Comparison of ENCODE assay signal across 28 cellular contexts in the genomic region with DNA sequence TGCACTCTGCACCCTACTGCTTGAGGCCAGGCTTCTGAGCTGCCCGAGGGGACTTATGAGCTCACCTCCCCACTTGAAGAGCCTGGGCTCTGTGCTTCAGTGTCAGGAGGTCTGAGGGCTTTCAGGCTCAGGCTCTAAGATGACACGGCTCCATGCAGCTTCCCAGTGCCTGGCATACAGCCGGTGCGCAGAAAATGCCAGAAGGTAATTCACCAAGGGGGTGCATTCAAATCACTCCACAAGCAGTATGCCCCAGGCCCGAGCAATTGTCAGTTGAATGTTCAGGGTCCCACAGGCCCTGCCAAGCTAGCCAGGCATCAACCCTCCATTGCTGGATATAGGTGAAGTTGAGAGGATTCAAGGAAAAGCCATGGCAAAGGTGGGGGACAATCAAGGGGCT. TPM values are rescaled to one million over a fixed set of nuclear protein-coding genes. Genes with fewer than 3 reads are reported as not detected.
DNase-seq lines count a peak whose midpoint lies in the region; ATAC-seq, FAIRE-seq and TF ChIP-seq lines count a peak whose summit lies in the region.
"Had no signal": no experiment of that assay in that cellular context is flagged by ENCODE, and none has a peak within 500 bp of the region (broad histone marks: within the 10 kb centered on the region; RNA-seq: fewer than 3 reads in every experiment).

No MANE protein-coding gene starts in this region.

- TF ChIP-seq EP300 in upper lobe of left lung (IDR thresholded peaks at IDR 0.05): no peak

- H3K14ac ChIP-seq in neuronal stem cell (ENCODE audit: low read length): no peak overlapping the region

- no peak overlapping the region for H2AK5ac ChIP-seq in neuronal stem cell (ENCODE audit: low read depth, low read length)

- ATAC-seq in RWPE2 (ENCODE audit: low read depth): no peak
- no peak for ATAC-seq in stimulated activated effector memory CD8-positive, alpha-beta T cell treated with anti-CD3 and anti-CD28 coated beads, Interleukin-12 subunit alpha, Interleukin-12 subunit beta, amount 100 ng/mL, for 72 hours
- ATAC-seq in upper lobe of left lung (ENCODE audit: low FRiP score in 2 of 2): no peak
- ATAC-seq: A549 had no signal

- no peak for TF ChIP-seq POLR2A in upper lobe of left lung (IDR thresholded peaks at IDR 0.05)

- H3K23ac ChIP-seq in neuronal stem cell (ENCODE audit: low read depth, low read length, poor library complexity): no peak overlapping the region

- H3K9me3 ChIP-seq in RWPE2 (ENCODE audit: severe bottlenecking) (no peaks in the 10 kb centered on the region), neuronal stem cell (replicated peaks in 1 of 2; ENCODE audit: control insufficient read depth in 2 of 2, insufficient read depth in 1 of 2, low read depth in 1 of 2, low read length in 2 of 2) (peaks cover 0 to 4% of the 10 kb centered on the region in 2 donors), upper lobe of left lung (no peaks in the 10 kb centered on the region)
- H3K9me3 ChIP-seq: A549, BE2C, HAP-1 had no signal

- peak overlapping the region; percentile 40 for H4K91ac ChIP-seq in neuronal stem cell (ENCODE audit: low read depth, low read length, poor library complexity)

- H3K4me1 ChIP-seq in RWPE2 (ENCODE audit: insufficient read depth, poor library complexity, severe bottlenecking) (peaks cover 47% of the 10 kb centered on the region), neuronal stem cell (ENCODE audit: control insufficient read depth in 2 of 2, insufficient read depth in 1 of 2, low read depth in 1 of 2, low read length in 2 of 2) (peaks cover 5 to 7% of the 10 kb centered on the region in 2 donors), upper lobe of left lung (no peaks in the 10 kb centered on the region)
- H3K4me1 ChIP-seq: A549; BE2C; BLaER1 treated with 17β-estradiol and CSF1 and Interleukin-3, amounts not matched to agents 10 nM and 100 nM; HAP-1 had no signal

- H3K18ac ChIP-seq in neuronal stem cell (ENCODE audit: low read length): peak overlapping the region; percentile 6

- H3K4me3 Mint-ChIP-seq in stimulated activated effector memory CD8-positive, alpha-beta T cell treated with anti-CD3 and anti-CD28 coated beads, Interleukin-12 subunit alpha, Interleukin-12 subunit beta, amount 100 ng/mL, for 72 hours: no peak overlapping the region
- H3K4me3 Mint-ChIP-seq: CD14-positive monocyte; CD4-positive, alpha-beta T cell; CD8-positive, alpha-beta memory T cell; HFFc6 had no signal

- H2BK5ac ChIP-seq in neuronal stem cell (ENCODE audit: low read length): no peak overlapping the region

- H3K4me1 Mint-ChIP-seq in stimulated activated effector memory CD8-positive, alpha-beta T cell treated with anti-CD3 and anti-CD28 coated beads, Interleukin-12 subunit alpha, Interleukin-12 subunit beta, amount 100 ng/mL, for 72 hours: no peaks in the 10 kb centered on the region
- H3K4me1 Mint-ChIP-seq: CD14-positive monocyte; CD8-positive, alpha-beta memory T cell had no signal

- no peak overlapping the region for H2AFZ ChIP-seq in neuronal stem cell (ENCODE audit: low read length)

- H3K27me3 ChIP-seq in RWPE2 (ENCODE audit: insufficient read depth, poor library complexity, severe bottlenecking) (no peaks in the 10 kb centered on the region), neuronal stem cell (ENCODE audit: control insufficient read depth in 3 of 3, insufficient read depth in 3 of 3, low read depth in 1 of 3, low read length in 3 of 3) (no peaks in the 10 kb centered on the region), upper lobe of left lung (no peaks in the 10 kb centered on the region)
- H3K27me3 ChIP-seq: BE2C; BLaER1 treated with 17β-estradiol and CSF1 and Interleukin-3, amounts not matched to agents 10 nM and 100 nM had no signal

- H3K36me3 Mint-ChIP-seq in stimulated activated effector memory CD8-positive, alpha-beta T cell treated with anti-CD3 and anti-CD28 coated beads, Interleukin-12 subunit alpha, Interleukin-12 subunit beta, amount 100 ng/mL, for 72 hours: no peaks in the 10 kb centered on the region
- H3K36me3 Mint-ChIP-seq: CD14-positive monocyte had no signal

- H3K36me3 ChIP-seq in RWPE2 (ENCODE audit: low read depth): peaks cover 10% of the 10 kb centered on the region
- no peaks in the 10 kb centered on the region for H3K36me3 ChIP-seq in neuronal stem cell (replicated peaks in 1 of 2; ENCODE audit: control insufficient read depth in 2 of 2, insufficient read depth in 2 of 2, low read length in 2 of 2)
- H3K36me3 ChIP-seq in upper lobe of left lung: no peaks in the 10 kb centered on the region
- H3K36me3 ChIP-seq: BE2C; BLaER1 treated with 17β-estradiol and CSF1 and Interleukin-3, amounts not matched to agents 10 nM and 100 nM; HAP-1 had no signal

- peak overlapping the region; percentile 61 for H3K27ac ChIP-seq in RWPE2 (ENCODE audit: poor library complexity, severe bottlenecking)
- no peak overlapping the region for H3K27ac ChIP-seq in neuronal stem cell (replicated peaks; ENCODE audit: low read length)
- H3K27ac ChIP-seq in upper lobe of left lung: no peak overlapping the region
- H3K27ac ChIP-seq: A549; BLaER1 treated with 17β-estradiol and CSF1 and Interleukin-3, amounts not matched to agents 10 nM and 100 nM had no signal

- peak overlapping the region; percentile 34 for H3K27ac Mint-ChIP-seq in stimulated activated effector memory CD8-positive, alpha-beta T cell treated with anti-CD3 and anti-CD28 coated beads, Interleukin-12 subunit alpha, Interleukin-12 subunit beta, amount 100 ng/mL, for 72 hours
- H3K27ac Mint-ChIP-seq: CD14-positive monocyte; CD4-positive, alpha-beta T cell; CD8-positive, alpha-beta memory T cell; HFFc6 had no signal

- no peak overlapping the region for H3K9ac ChIP-seq in neuronal stem cell (ENCODE audit: low read depth, low read length, poor library complexity)
- H3K9ac ChIP-seq: BLaER1 treated with 17β-estradiol and CSF1 and Interleukin-3, amounts not matched to agents 10 nM and 100 nM had no signal

- no peak overlapping the region for H2BK12ac ChIP-seq in neuronal stem cell (ENCODE audit: low read length)

- no peaks in the 10 kb centered on the region for H3K9me3 Mint-ChIP-seq in stimulated activated effector memory CD8-positive, alpha-beta T cell treated with anti-CD3 and anti-CD28 coated beads, Interleukin-12 subunit alpha, Interleukin-12 subunit beta, amount 100 ng/mL, for 72 hours

- no peak overlapping the region for H3K4ac ChIP-seq in neuronal stem cell (ENCODE audit: low read length)

- DNase-seq in RPMI7951 (ENCODE audit: low read depth): peak; percentile 41
- no peak for DNase-seq in RWPE2 (ENCODE audit: low spot score)
- DNase-seq in neuronal stem cell (ENCODE audit: low spot score): no peak
- no peak for DNase-seq in stimulated activated effector memory CD8-positive, alpha-beta T cell treated with anti-CD3 and anti-CD28 coated beads, Interleukin-12 subunit alpha, Interleukin-12 subunit beta, amount 100 ng/mL, for 72 hours (ENCODE audit: low spot score in 2 of 2)
- DNase-seq in frontal cortex (ENCODE audit: low spot score in 2 of 2): no peak
- DNase-seq in DMS114 treated with DMSO at 0.1 percent for 48 hours (lab: John Stamatoyannopoulos, UW; ENCODE audit: unreplicated experiment): no peak
- DNase-seq in upper lobe of left lung: no peak
- DNase-seq: 8988T; ACHN; AML-193; BE2C; CD4-positive, alpha-beta T cell; CD8-positive, alpha-beta memory T cell; DMS 273 treated with DMSO at 0.1 percent for 48 hours; DMS53; DMS79 treated with DMSO at 0.1 percent for 48 hours; GF-D8; GOT3; HFFc6 had no signal

- H2BK120ac ChIP-seq in neuronal stem cell (ENCODE audit: low read depth, low read length): no peak overlapping the region

- WGBS in neuronal stem cell (ENCODE audit: extremely low coverage in 2 of 2, insufficient read length in 2 of 2, insufficient replicate concordance in 1 of 2), 2 donors: no CpG with 5 or more reads among the region's 5 CpGs
- 80 to 90% methylated on average over 2 to 4 of the region's 5 CpGs for WGBS in upper lobe of left lung, 2 donors

- H3K4me2 ChIP-seq in neuronal stem cell (ENCODE audit: insufficient read depth, low read length, poor library complexity, severe bottlenecking): no peak overlapping the region
- H3K4me2 ChIP-seq: A549; BLaER1 treated with 17β-estradiol and CSF1 and Interleukin-3, amounts not matched to agents 10 nM and 100 nM had no signal

- H3K79me1 ChIP-seq in neuronal stem cell (ENCODE audit: low read depth, low read length): no peaks in the 10 kb centered on the region

- no peak for FAIRE-seq in frontal cortex (lab: Jason Lieb, UNC)
- FAIRE-seq: A549, D721Med, GM12891, GM18507, H54 had no signal

- H2BK15ac ChIP-seq in neuronal stem cell (ENCODE audit: low read length): no peak overlapping the region

- no peak overlapping the region for H4K8ac ChIP-seq in neuronal stem cell (ENCODE audit: low read depth, low read length)

- no peak overlapping the region for H3K4me3 ChIP-seq in RWPE2 (ENCODE audit: severe bottlenecking)
- no peak overlapping the region for H3K4me3 ChIP-seq in neuronal stem cell (ENCODE audit: low read length in 2 of 2)
- no peak overlapping the region for H3K4me3 ChIP-seq in upper lobe of left lung
- H3K4me3 ChIP-seq: A549; BLaER1 treated with 17β-estradiol and CSF1 and Interleukin-3, amounts not matched to agents 10 nM and 100 nM; HAP-1 had no signal

- no peak for TF ChIP-seq CTCF in RWPE2 (IDR thresholded peaks at IDR 0.05; ENCODE audit: poor library complexity, severe bottlenecking)
- TF ChIP-seq CTCF in upper lobe of left lung (IDR thresholded peaks at IDR 0.05): no peak

RNA-seq across cellular contexts. Expression of a gene that starts 56.7 kb away (rescaled TPM):
- total RNA-seq in RPMI7951 (2014; rRNA removed; shearing (Covaris generic)): 0.12 TPM in 1 of 2 replicates, not detected in the other
- 0.07 TPM for polyA plus RNA-seq in neuronal stem cell (2013, experiment 1 of 2)
- polyA plus RNA-seq in neuronal stem cell (2013, experiment 2 of 2): 0.06 TPM
- total RNA-seq in frontal cortex: 15.1 TPM
- 10 to 100 TPM in 1 of 6 donors, 1 to 10 TPM in 5; 1.0 to 12.2 (median 6.8) TPM for total RNA-seq in upper lobe of left lung
- total RNA-seq: G401, HFFc6 had no signal
- polyA plus RNA-seq: CD14-positive monocyte had no signal
